9 cellular contexts compared by ENCODE assay signal in genomic region chr10:25017661-25018060, GRCh38. TPM values are rescaled to one million over a fixed set of nuclear protein-coding genes. Genes with fewer than 3 reads are reported as not detected.
DNase-seq lines count a peak whose midpoint lies in the region; ATAC-seq and TF ChIP-seq lines count a peak whose summit lies in the region.
"Had no signal": no experiment of that assay in that cellular context is flagged by ENCODE, and none has a peak within 500 bp of the region (broad histone marks: within the 10 kb centered on the region; RNA-seq: fewer than 3 reads in every experiment).

No MANE protein-coding gene starts in this region.

- H3K27ac Mint-ChIP-seq in glutamatergic neuron (ENCODE audit: unreplicated experiment) = peak overlapping the region; percentile 91
- peak overlapping the region; percentile 74 for H3K27ac Mint-ChIP-seq in stimulated activated memory B cell treated with anti-CD40 and anti-IgM and Interleukin-4, amounts not matched to agents 10 μg/mL and 1 μg/mL and 100 μg/mL, for 72 hours

- H3K9me3 ChIP-seq in WERI-Rb-1 (ENCODE audit: severe bottlenecking) = no peaks in the 10 kb centered on the region

- no peaks in the 10 kb centered on the region for H3K36me3 ChIP-seq in WERI-Rb-1

- peak overlapping the region; percentile 74 for H3K4me3 ChIP-seq in WERI-Rb-1 (ENCODE audit: low read depth, low read length)

- peaks cover 2% of the 10 kb centered on the region for H3K9me3 Mint-ChIP-seq in glutamatergic neuron (ENCODE audit: unreplicated experiment)
- no peaks in the 10 kb centered on the region for H3K9me3 Mint-ChIP-seq in stimulated activated memory B cell treated with anti-CD40 and anti-IgM and Interleukin-4, amounts not matched to agents 10 μg/mL and 1 μg/mL and 100 μg/mL, for 72 hours

- ATAC-seq in stimulated activated memory B cell treated with anti-CD40 and anti-IgM and Interleukin-4, amounts not matched to agents 10 μg/mL and 1 μg/mL and 100 μg/mL, for 72 hours = no peak

- H3K4me3 Mint-ChIP-seq in glutamatergic neuron (ENCODE audit: unreplicated experiment) = peak overlapping the region; percentile 91
- H3K4me3 Mint-ChIP-seq in stimulated activated memory B cell treated with anti-CD40 and anti-IgM and Interleukin-4, amounts not matched to agents 10 μg/mL and 1 μg/mL and 100 μg/mL, for 72 hours = peak overlapping the region; percentile 86

- peaks cover 11% of the 10 kb centered on the region for H3K4me1 Mint-ChIP-seq in glutamatergic neuron (ENCODE audit: low read depth, unreplicated experiment)
- peaks cover 14% of the 10 kb centered on the region for H3K4me1 Mint-ChIP-seq in stimulated activated memory B cell treated with anti-CD40 and anti-IgM and Interleukin-4, amounts not matched to agents 10 μg/mL and 1 μg/mL and 100 μg/mL, for 72 hours

- peaks cover 4% of the 10 kb centered on the region for H3K27me3 Mint-ChIP-seq in glutamatergic neuron (ENCODE audit: unreplicated experiment)
- H3K27me3 Mint-ChIP-seq in stimulated activated memory B cell treated with anti-CD40 and anti-IgM and Interleukin-4, amounts not matched to agents 10 μg/mL and 1 μg/mL and 100 μg/mL, for 72 hours = no peaks in the 10 kb centered on the region

- peak overlapping the region; percentile 93 for H3K27ac ChIP-seq in WERI-Rb-1

- no peaks in the 10 kb centered on the region for H3K36me3 Mint-ChIP-seq in glutamatergic neuron (ENCODE audit: unreplicated experiment)
- no peaks in the 10 kb centered on the region for H3K36me3 Mint-ChIP-seq in stimulated activated memory B cell treated with anti-CD40 and anti-IgM and Interleukin-4, amounts not matched to agents 10 μg/mL and 1 μg/mL and 100 μg/mL, for 72 hours

- no peak for TF ChIP-seq CTCF in WERI-Rb-1 (IDR thresholded peaks at IDR 0.05; ENCODE audit: low read depth, low read length)
- no peak for TF ChIP-seq CTCF in glutamatergic neuron (IDR thresholded peaks at IDR 0.05; ENCODE audit: partially characterized antibody, unreplicated experiment)

- peak; percentile 34 for DNase-seq in NCI-H82 (lab: John Stamatoyannopoulos, UW)
- DNase-seq in NCI-H82 treated with DMSO at 0.1 percent for 48 hours (lab: John Stamatoyannopoulos, UW; ENCODE audit: unreplicated experiment) = no peak
- DNase-seq in WERI-Rb-1 = no peak
- no peak for DNase-seq in glutamatergic neuron
- DNase-seq in C1 segment of cervical spinal cord (lab: John Stamatoyannopoulos, UW) = no peak
- no peak for DNase-seq in NCI-H1694 (lab: John Stamatoyannopoulos, UW)
- DNase-seq in kidney tubule cell (ENCODE audit: low spot score) = no peak
- DNase-seq: effector CD8-positive, alpha-beta T cell had no signal

- H3K27me3 ChIP-seq in WERI-Rb-1 (ENCODE audit: insufficient read depth, low read depth, severe bottlenecking) = no peaks in the 10 kb centered on the region

RNA-seq across cellular contexts. Expression of gene THNSL1, which starts 1.2 kb away (rescaled TPM):
- total RNA-seq in glutamatergic neuron (ENCODE audit: unreplicated experiment) = 2.9 TPM

RNA-seq across cellular contexts. Expression of gene ENKUR, which starts 1.7 kb away (rescaled TPM):
- not detected for total RNA-seq in glutamatergic neuron (ENCODE audit: unreplicated experiment)
